In genomic region chr6:159982726-159983506, GRCh38 we compare ENCODE assay signal across 8 cellular contexts. TPM values are rescaled to one million over a fixed set of nuclear protein-coding genes. Genes with fewer than 3 reads are reported as not detected.
DNase-seq lines count a peak whose midpoint lies in the region; ATAC-seq and TF ChIP-seq lines count a peak whose summit lies in the region.

No MANE protein-coding gene starts in this region.

- WGBS in hepatocyte (ENCODE audit: low lambda C conversion rate, missing lambda C conversion rate): 89% methylated on average over 6 of the region's 6 CpGs

- H3K9me3 ChIP-seq in BLaER1 treated with 17β-estradiol and CSF1 and Interleukin-3, amounts not matched to agents 10 nM and 100 nM (replicated peaks in 1 of 11): peaks cover 0 to 7% (median under 1%) of the 10 kb centered on the region in 11 experiments; a peak in 7 of 22 replicates
- no peaks in the 10 kb centered on the region for H3K9me3 ChIP-seq in T-helper 17 cell (ENCODE audit: control insufficient read depth, low read length, poor library complexity, severe bottlenecking)
- H3K9me3 ChIP-seq in hepatocyte (ENCODE audit: low read depth): no peaks in the 10 kb centered on the region

- no peak for TF ChIP-seq CTCF in HFFc6 (IDR thresholded peaks at IDR 0.05)
- no peak for TF ChIP-seq CTCF in hepatocyte (IDR thresholded peaks at IDR 0.05; ENCODE audit: poor library complexity)

- H4K20me1 ChIP-seq in BLaER1 treated with 17β-estradiol and CSF1 and Interleukin-3, amounts not matched to agents 10 nM and 100 nM: peaks cover 82 to 99% (median 93%) of the 10 kb centered on the region in 11 experiments
- H4K20me1 ChIP-seq in hepatocyte (ENCODE audit: insufficient read depth, poor library complexity, severe bottlenecking): peaks cover 98% of the 10 kb centered on the region

- H3K9ac ChIP-seq in BLaER1 treated with 17β-estradiol and CSF1 and Interleukin-3, amounts not matched to agents 10 nM and 100 nM: peak overlapping the region in 6 of 11 experiments; percentile 3 to 82 (median 30); a peak in 8 of 22 replicates

- no peaks in the 10 kb centered on the region for H3K9me3 Mint-ChIP-seq in HFFc6

- peaks cover 5% of the 10 kb centered on the region for H3K36me3 Mint-ChIP-seq in HFFc6 (ENCODE audit: low read depth)
- no peaks in the 10 kb centered on the region for H3K36me3 Mint-ChIP-seq in T-helper 17 cell (ENCODE audit: low read depth)

- no peaks in the 10 kb centered on the region; a peak in 2 of 22 replicates for H3K27me3 ChIP-seq in BLaER1 treated with 17β-estradiol and CSF1 and Interleukin-3, amounts not matched to agents 10 nM and 100 nM
- no peaks in the 10 kb centered on the region for H3K27me3 ChIP-seq in hepatocyte

- peak overlapping the region; percentile 96 for H3K27ac Mint-ChIP-seq in HFFc6
- H3K27ac Mint-ChIP-seq in T-helper 17 cell: peak overlapping the region; percentile 98

- no peak for DNase-seq in HFFc6
- DNase-seq in T-helper 17 cell: no peak
- no peak for DNase-seq in hepatocyte (ENCODE audit: low spot score)
- no peak for DNase-seq in C1 segment of cervical spinal cord (lab: John Stamatoyannopoulos, UW)
- no peak for DNase-seq in AG08396 (ENCODE audit: low spot score)
- no peak for DNase-seq in NCI-H1694 treated with DMSO at 0.1 percent for 48 hours (lab: John Stamatoyannopoulos, UW)

- H3K4me1 ChIP-seq in BLaER1 treated with 17β-estradiol and CSF1 and Interleukin-3, amounts not matched to agents 10 nM and 100 nM: peaks cover 67 to 97% (median 73%) of the 10 kb centered on the region in 10 experiments
- peaks cover 56% of the 10 kb centered on the region for H3K4me1 ChIP-seq in hepatocyte (ENCODE audit: insufficient read depth)

- H3K79me2 ChIP-seq in hepatocyte: peaks cover 100% of the 10 kb centered on the region

- H3K9me2 ChIP-seq in hepatocyte (replicated peaks; ENCODE audit: insufficient read depth): no peaks in the 10 kb centered on the region

- peak overlapping the region; percentile 83 to 97 (median 94) for H3K4me2 ChIP-seq in BLaER1 treated with 17β-estradiol and CSF1 and Interleukin-3, amounts not matched to agents 10 nM and 100 nM
- peak overlapping the region; percentile 18 for H3K4me2 ChIP-seq in hepatocyte

- H3K27me3 Mint-ChIP-seq in HFFc6 (ENCODE audit: insufficient read depth) (peaks cover 3% of the 10 kb centered on the region; the same call in 1 of the 2 replicates), T-helper 17 cell (no peaks in the 10 kb centered on the region)

- H3K4me3 Mint-ChIP-seq in HFFc6: peak overlapping the region; percentile 80
- H3K4me3 Mint-ChIP-seq in T-helper 17 cell: peak overlapping the region; percentile 88

- H3K4me1 Mint-ChIP-seq in HFFc6 (ENCODE audit: low read depth) (peaks cover 87% of the 10 kb centered on the region), T-helper 17 cell (peaks cover 58% of the 10 kb centered on the region)

- H3K27ac ChIP-seq in BLaER1 treated with 17β-estradiol and CSF1 and Interleukin-3, amounts not matched to agents 10 nM and 100 nM: peak overlapping the region; percentile 1 to 92 (median 37); a peak in 16 of 22 replicates
- peak overlapping the region; percentile 26 for H3K27ac ChIP-seq in hepatocyte

- H3K36me3 ChIP-seq in BLaER1 treated with 17β-estradiol and CSF1 and Interleukin-3, amounts not matched to agents 10 nM and 100 nM: peaks cover 0 to 5% (median 0%) of the 10 kb centered on the region in 11 experiments; a peak in 3 of 22 replicates
- H3K36me3 ChIP-seq in hepatocyte (replicated peaks; ENCODE audit: insufficient read depth, low read depth): no peaks in the 10 kb centered on the region

- H2AFZ ChIP-seq in hepatocyte: no peak overlapping the region

- H3K4me3 ChIP-seq in BLaER1 treated with 17β-estradiol and CSF1 and Interleukin-3, amounts not matched to agents 10 nM and 100 nM: peak overlapping the region in 2 of 10 experiments; percentile 26 to 42; a peak in 2 of 20 replicates
- H3K4me3 ChIP-seq in hepatocyte: no peak overlapping the region

- ATAC-seq in T-helper 17 cell: peak; percentile 10
- ATAC-seq in HG03565 (IDR thresholded peaks at IDR 0.05; ENCODE audit: unreplicated experiment): no peak

RNA-seq across cellular contexts. Expression of gene IGF2R, which starts 14.0 kb away (rescaled TPM):
- 100 to 1,000 TPM in 2 of 6 experiments, 10 to 100 TPM in 4; 77.3 to 119 (median 88.1) TPM for total RNA-seq in HFFc6 (2021; fragmentation: NEBNext Ultra II Directional; extraction: Animal tissue kit (Norgen Biotek cat#: 25700))
- 10 to 100 TPM; 56.7 to 59.5 TPM for total RNA-seq in T-helper 17 cell
- total RNA-seq in hepatocyte: 105 and 132 TPM in 2 replicates
- 56.1 and 61.2 TPM in 2 replicates for polyA plus RNA-seq in hepatocyte
